In the genomic region with DNA sequence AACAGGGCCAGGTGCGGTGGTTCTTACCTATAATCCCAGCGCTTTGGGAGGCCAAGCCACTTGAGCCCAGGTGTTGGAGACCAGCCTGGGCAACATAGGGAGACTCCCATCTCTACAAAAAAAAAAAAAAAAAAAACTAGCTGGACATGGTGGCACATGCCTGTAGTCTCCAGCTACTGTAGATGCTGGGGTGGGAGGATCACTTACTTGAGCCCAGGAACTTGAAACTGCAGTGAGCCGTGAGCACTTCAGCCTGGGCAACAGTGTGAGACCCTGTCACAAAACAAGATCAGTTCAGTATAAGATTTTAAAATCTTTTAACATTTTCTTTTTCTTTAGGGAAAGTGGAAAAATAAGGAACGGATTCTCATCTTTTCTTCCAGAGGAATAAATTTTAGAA, we compare ENCODE assay signal across 14 cellular contexts. TPM values are rescaled to one million over a fixed set of nuclear protein-coding genes. Genes with fewer than 3 reads are reported as not detected.
A peak's percentile ranks its signal among the peaks of the same experiment; 100 is the strongest.
DNase-seq lines count a peak whose midpoint lies in the region; ATAC-seq, FAIRE-seq and TF ChIP-seq lines count a peak whose summit lies in the region.
"Had no signal": no experiment of that assay in that cellular context is flagged by ENCODE, and none has a peak within 500 bp of the region (broad histone marks: within the 10 kb centered on the region; RNA-seq: fewer than 3 reads in every experiment).

No MANE protein-coding gene starts in this region.

- no peaks in the 10 kb centered on the region for H3K9me1 ChIP-seq in keratinocyte (ENCODE audit: control insufficient read depth, extremely low read depth, insufficient read depth, low read length)

- H3K27ac Mint-ChIP-seq in CD4-positive, alpha-beta T cell = peak overlapping the region; percentile 1

- peak overlapping the region; percentile 76 for H3K9ac ChIP-seq in DND-41 (ENCODE audit: low read depth, low read length)
- H3K9ac ChIP-seq in keratinocyte (ENCODE audit: control insufficient read depth, extremely low read depth, insufficient read depth, low read length) = no peak overlapping the region

- no peak for ATAC-seq in CD4-positive, alpha-beta T cell (ENCODE audit: poor library complexity)
- no peak for ATAC-seq in DND-41 (ENCODE audit: insufficient read depth, low read depth)
- no peak for ATAC-seq in HG02798 (IDR thresholded peaks at IDR 0.05; ENCODE audit: poor library complexity, unreplicated experiment)

- H3K4me1 Mint-ChIP-seq in CD4-positive, alpha-beta T cell (ENCODE audit: low read depth) = peaks cover 35% of the 10 kb centered on the region

- no TSS peak for BruUV-seq in OCI-LY7 (replicated peaks; lab: Mats Ljungman, UMichigan)

- dilution Hi-C loops in keratinocyte (cut with MboI; ENCODE audit: extremely low pct_ligation_motif_present, low sequenced_read_pairs) = no loop called here

- H3K4me3 Mint-ChIP-seq in CD4-positive, alpha-beta T cell = peak overlapping the region; percentile 20

- H3K9me3 Mint-ChIP-seq in CD4-positive, alpha-beta T cell = no peaks in the 10 kb centered on the region

- no peak for DNase-seq in CD4-positive, alpha-beta T cell
- DNase-seq in DND-41 = no peak
- peak; percentile 26 for DNase-seq in OCI-LY7 (ENCODE audit: low spot score)
- no peak for DNase-seq in keratinocyte (ENCODE audit: low read depth, low spot score)
- DNase-seq in RPMI8226 = no peak
- no peak for DNase-seq in cerebellar cortex (ENCODE audit: low spot score)
- DNase-seq: activated T-cell treated with anti-CD3 and anti-CD28 coated beads for 4 hours; amniotic stem cell; cortex of kidney; NCI-H187 treated with DMSO at 0.1 percent for 48 hours; stimulated activated naive CD4-positive, alpha-beta T cell had no signal

- H3K4me1 ChIP-seq in DND-41 (ENCODE audit: insufficient read depth, low read length) (peaks cover 40% of the 10 kb centered on the region), OCI-LY7 (ENCODE audit: insufficient read depth, low read length, poor library complexity, severe bottlenecking) (peaks cover 25% of the 10 kb centered on the region), keratinocyte (ENCODE audit: control insufficient read depth, extremely low read depth, insufficient read depth, low read length) (peaks cover 11% of the 10 kb centered on the region)

- CTCF ChIA-PET in CD4-positive, alpha-beta T cell (lab: Charles Lee) = no interaction called here
- CTCF ChIA-PET in OCI-LY7 (lab: Charles Lee; ENCODE audit: unreplicated experiment) = interaction anchor here (0.6 to 1.0 kb wide), 2 partner anchors 12 to 17 kb away, joined by 3 to 4 read pairs; no protein-coding TSS in a partner anchor

- H3K36me3 ChIP-seq in DND-41 (ENCODE audit: insufficient read depth, low read length) (peaks cover 62% of the 10 kb centered on the region), OCI-LY7 (ENCODE audit: insufficient read depth, low read length) (peaks cover 75% of the 10 kb centered on the region), keratinocyte (ENCODE audit: control insufficient read depth in 2 of 2, extremely low read depth in 1 of 2, insufficient read depth in 2 of 2, low read length in 2 of 2) (peaks cover 3 to 4% of the 10 kb centered on the region in 2 experiments)

- H3K36me3 Mint-ChIP-seq in CD4-positive, alpha-beta T cell (ENCODE audit: low read depth) = peaks cover 42% of the 10 kb centered on the region

- H3K9me3 ChIP-seq in CD4-positive, alpha-beta T cell (ENCODE audit: control insufficient read depth, low read length) = no peaks in the 10 kb centered on the region
- H3K9me3 ChIP-seq in DND-41 (ENCODE audit: insufficient read depth, low read length, severe bottlenecking) (no peaks in the 10 kb centered on the region), OCI-LY7 (ENCODE audit: low read length) (no peaks in the 10 kb centered on the region), keratinocyte (ENCODE audit: control insufficient read depth, low read depth, low read length) (no peaks in the 10 kb centered on the region)
- H3K9me3 ChIP-seq: neutrophil had no signal

- no peak for FAIRE-seq in keratinocyte (lab: Jason Lieb, UNC)
- FAIRE-seq: GM18507 had no signal

- H3K4me2 ChIP-seq in DND-41 (ENCODE audit: insufficient read depth, low read length) = peak overlapping the region; percentile 80
- H3K4me2 ChIP-seq in OCI-LY7 (ENCODE audit: low read length) = peak overlapping the region; percentile 92
- peak overlapping the region; percentile 40 for H3K4me2 ChIP-seq in keratinocyte (ENCODE audit: control insufficient read depth, extremely low read depth, insufficient read depth, low read depth, low read length)

- POLR2A ChIA-PET in CD4-positive, alpha-beta T cell (lab: Charles Lee) = interaction anchor here (4.2 kb wide), 1 partner anchor 11 kb away, joined by 217 read pairs; a partner anchor contains a TSS
- POLR2A ChIA-PET in OCI-LY7 (lab: Charles Lee) = interaction anchor here (0.8 to 5.0 kb wide), 3 partner anchors 11 to 17 kb away, joined by 3 to 102 read pairs (median 5); a partner anchor contains a TSS

- H3K27ac ChIP-seq in CD4-positive, alpha-beta T cell (ENCODE audit: low read depth, low read length) = no peak overlapping the region
- no peak overlapping the region for H3K27ac ChIP-seq in DND-41 (ENCODE audit: low read length)
- H3K27ac ChIP-seq in OCI-LY7 (ENCODE audit: low read depth, low read length, poor library complexity, severe bottlenecking) = no peak overlapping the region
- no peak overlapping the region for H3K27ac ChIP-seq in keratinocyte (ENCODE audit: control insufficient read depth, insufficient read depth, low read length)
- H3K27ac ChIP-seq: neutrophil had no signal

- H3K4me3 ChIP-seq in DND-41 (ENCODE audit: low read depth in 1 of 2, low read length in 2 of 2) (peak overlapping the region in 1 of 2 experiments; percentile 36; a peak in 2 of 4 replicates), OCI-LY7 (ENCODE audit: low read depth, low read length, poor library complexity, severe bottlenecking) (peak overlapping the region; percentile 86), keratinocyte (ENCODE audit: control insufficient read depth in 2 of 3, extremely low read depth in 1 of 3, insufficient read depth in 2 of 3, low read depth in 1 of 3, low read length in 3 of 3) (no peak overlapping the region)

- no peaks in the 10 kb centered on the region for H3K27me3 Mint-ChIP-seq in CD4-positive, alpha-beta T cell

- H3K79me2 ChIP-seq in DND-41 (ENCODE audit: insufficient read depth, low read length) (peaks cover 90% of the 10 kb centered on the region), OCI-LY7 (ENCODE audit: insufficient read depth, low read depth, low read length) (peaks cover 91% of the 10 kb centered on the region), keratinocyte (ENCODE audit: control insufficient read depth, insufficient read depth, low read length) (peaks cover 59% of the 10 kb centered on the region)

- TF ChIP-seq CTCF in CD4-positive, alpha-beta T cell (IDR thresholded peaks at IDR 0.05) = no peak
- TF ChIP-seq CTCF in DND-41 (IDR thresholded peaks at IDR 0.05; ENCODE audit: borderline replicate concordance, extremely low read depth, low read length, poor library complexity, severe bottlenecking) (no peak), OCI-LY7 (conservative IDR thresholded peaks at IDR 0.05; ENCODE audit: low read length) (no peak), keratinocyte (optimal IDR thresholded peaks at IDR 0.05 in 1 of 3, IDR thresholded peaks at IDR 0.05 in 1 of 3, conservative IDR thresholded peaks at IDR 0.05 in 1 of 3; ENCODE audit: extremely low read depth in 1 of 3, insufficient read depth in 2 of 3, low read length in 3 of 3) (no peak)

- peaks cover 18% of the 10 kb centered on the region for H4K20me1 ChIP-seq in DND-41 (ENCODE audit: insufficient read depth, low read length)
- peaks cover 17% of the 10 kb centered on the region; the same call in 1 of the 2 replicates for H4K20me1 ChIP-seq in OCI-LY7 (ENCODE audit: insufficient read depth, low read length)
- H4K20me1 ChIP-seq in keratinocyte (ENCODE audit: control insufficient read depth, extremely low read depth, insufficient read depth, low read length) = no peaks in the 10 kb centered on the region

- H3K9me2 ChIP-seq in OCI-LY7 (ENCODE audit: insufficient read depth, low read length) = no peaks in the 10 kb centered on the region

- H2AFZ ChIP-seq in DND-41 (ENCODE audit: low read depth, low read length) (no peak overlapping the region), OCI-LY7 (ENCODE audit: low read length) (no peak overlapping the region), keratinocyte (ENCODE audit: control insufficient read depth, low read length) (no peak overlapping the region)

- intact Hi-C loops in CD4-positive, alpha-beta T cell (cut with DNase I, micrococcal nuclease) = loop anchor here (1.0 to 10.0 kb wide), 4 partner anchors 10 to 1957 kb away; a partner anchor contains a TSS
- intact Hi-C loops in OCI-LY7 (cut with micrococcal nuclease; ENCODE audit: unreplicated experiment) = loop anchor here (5.0 to 10.0 kb wide), 5 partner anchors 984 to 1957 kb away; a partner anchor contains a TSS

- H3K27me3 ChIP-seq in CD4-positive, alpha-beta T cell (ENCODE audit: control insufficient read depth, insufficient read depth, low read length) = no peaks in the 10 kb centered on the region
- H3K27me3 ChIP-seq in DND-41 (ENCODE audit: insufficient read depth, low read length, poor library complexity) = no peaks in the 10 kb centered on the region
- no peaks in the 10 kb centered on the region for H3K27me3 ChIP-seq in keratinocyte (ENCODE audit: control insufficient read depth, extremely low read depth, insufficient read depth, low read length)
- H3K27me3 ChIP-seq: neutrophil had no signal

RNA-seq across cellular contexts. Expression of a gene that starts 2.5 kb away (rescaled TPM):
- 10 to 100 TPM; 29.7 to 30.2 TPM for total RNA-seq in CD4-positive, alpha-beta T cell
- 59.7 and 75.6 TPM in 2 replicates for total RNA-seq in OCI-LY7 (2014; rRNA removed; shearing (Covaris generic))
- total RNA-seq in OCI-LY7 (2022) = 62.2 and 65.3 TPM in 2 replicates
- polyA plus RNA-seq in keratinocyte = 25.4 to 63.0 TPM (median 27.3 TPM) in 3 replicates
- polyA plus RNA-seq in keratinocyte (2011; ENCODE audit: low read depth) = 48.2 TPM
- polyA plus RNA-seq in keratinocyte (2011; cell fraction: cytosol; rRNA removed) = 19.7 and 45.7 TPM in 2 replicates
- 19.8 and 33.1 TPM in 2 replicates for polyA plus RNA-seq in keratinocyte (2011; cell fraction: nucleus; rRNA removed)
- 20.7 and 26.5 TPM in 2 replicates for polyA plus RNA-seq in keratinocyte (2012; ENCODE audit: low replicate concordance)
- 2.3 to 23.1 TPM (median 8.8 TPM) in 3 replicates for polyA minus RNA-seq in keratinocyte
- 13.2 TPM for polyA minus RNA-seq in keratinocyte (2011; cell fraction: cytosol; rRNA and poly(A)+ RNA removed)
- 9.8 and 14.8 TPM in 2 replicates for polyA minus RNA-seq in keratinocyte (2011; cell fraction: nucleus; rRNA and poly(A)+ RNA removed)

RNA-seq across cellular contexts. Expression of a gene that starts 2.7 kb away (rescaled TPM):
- total RNA-seq in CD4-positive, alpha-beta T cell = 10 to 100 TPM; 26.7 to 29.2 TPM
- total RNA-seq in OCI-LY7 (2014; rRNA removed; shearing (Covaris generic)) = 58.4 and 82.1 TPM in 2 replicates
- total RNA-seq in OCI-LY7 (2022) = 49.2 and 49.4 TPM in 2 replicates
- 14.4 to 23.1 TPM (median 14.9 TPM) in 3 replicates for polyA plus RNA-seq in keratinocyte
- 1.7 TPM for polyA plus RNA-seq in keratinocyte (2011; ENCODE audit: low read depth)
- polyA plus RNA-seq in keratinocyte (2011; cell fraction: cytosol; rRNA removed) = 9.4 and 16.6 TPM in 2 replicates
- 11.6 and 12.4 TPM in 2 replicates for polyA plus RNA-seq in keratinocyte (2011; cell fraction: nucleus; rRNA removed)
- 12.8 and 16.2 TPM in 2 replicates for polyA plus RNA-seq in keratinocyte (2012; ENCODE audit: low replicate concordance)
- polyA minus RNA-seq in keratinocyte = 9.5 to 15.9 TPM (median 12.2 TPM) in 3 replicates
- polyA minus RNA-seq in keratinocyte (2011; cell fraction: cytosol; rRNA and poly(A)+ RNA removed) = 19.2 TPM
- 6.1 and 8.0 TPM in 2 replicates for polyA minus RNA-seq in keratinocyte (2011; cell fraction: nucleus; rRNA and poly(A)+ RNA removed)

RNA-seq across cellular contexts. Expression of a gene that starts 11.3 kb away (rescaled TPM):
- total RNA-seq in CD4-positive, alpha-beta T cell = 10 to 100 TPM; 47.9 to 50.4 TPM
- total RNA-seq in OCI-LY7 (2014; rRNA removed; shearing (Covaris generic)) = 29.4 and 43.7 TPM in 2 replicates
- 67.2 and 67.6 TPM in 2 replicates for total RNA-seq in OCI-LY7 (2022)
- polyA plus RNA-seq in keratinocyte = 13.3 to 29.6 TPM (median 28.5 TPM) in 3 replicates
- 68.9 TPM for polyA plus RNA-seq in keratinocyte (2011; ENCODE audit: low read depth)
- 24.5 and 27.9 TPM in 2 replicates for polyA plus RNA-seq in keratinocyte (2011; cell fraction: cytosol; rRNA removed)
- 11.6 and 20.5 TPM in 2 replicates for polyA plus RNA-seq in keratinocyte (2011; cell fraction: nucleus; rRNA removed)
- polyA plus RNA-seq in keratinocyte (2012; ENCODE audit: low replicate concordance) = 24.2 and 36.4 TPM in 2 replicates
- polyA minus RNA-seq in keratinocyte = 4.2 to 12.1 TPM (median 6.1 TPM) in 3 replicates
- 14.6 TPM for polyA minus RNA-seq in keratinocyte (2011; cell fraction: cytosol; rRNA and poly(A)+ RNA removed)
- 6.3 and 11.2 TPM in 2 replicates for polyA minus RNA-seq in keratinocyte (2011; cell fraction: nucleus; rRNA and poly(A)+ RNA removed)

Comparison
In these comparisons a context has a peak if more than half of its experiments do, and no peak if none do; other contexts are left out.
1. H3K4me2 ChIP-seq: peak in every context shown above with its lines; median percentile 92 in OCI-LY7; 80 in DND-41; 40 in keratinocyte.